ENCODE assay signal across 11 cellular contexts in the genomic region with DNA sequence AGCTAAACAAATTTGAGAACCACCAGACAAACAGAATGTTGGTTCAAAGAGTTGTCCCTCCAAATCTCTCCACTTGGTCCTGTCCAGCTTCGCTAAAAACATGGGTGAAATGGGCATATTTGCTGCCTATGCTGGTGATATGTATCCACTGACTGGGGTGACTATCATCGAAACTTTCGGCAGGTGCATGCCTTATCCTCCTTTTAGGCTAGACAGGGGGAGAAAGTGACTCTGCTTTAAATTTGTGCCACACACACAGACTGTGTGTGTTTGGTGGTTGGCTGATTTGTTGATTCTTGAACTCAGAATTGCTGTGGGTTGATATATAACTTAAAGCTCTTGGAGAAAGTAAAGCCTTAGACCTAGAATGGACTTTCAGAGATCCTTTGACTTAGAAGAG.
"Had no signal": no experiment of that assay in that cellular context is flagged by ENCODE, and none has a peak within 500 bp of the region (broad histone marks: within the 10 kb centered on the region; RNA-seq: fewer than 3 reads in every experiment).

No MANE protein-coding gene starts in this region.

- H2AFZ ChIP-seq: GM23248, GM23338 had no signal

- FAIRE-seq: H1, H54 had no signal

- H3K4me2 ChIP-seq: GM23338 had no signal

- ATAC-seq: GM23338, HCT116 had no signal

- H3K27ac ChIP-seq: GM23248 had no signal

- H3K4me1 ChIP-seq: HAP-1 had no signal

- H3K9ac ChIP-seq: GM23248 had no signal

- DNase-seq: GM23248, GOT3, H7, H9, HCEC 1CT, HFFc6 had no signal

- H3K9me3 ChIP-seq: HAP-1 had no signal

- H3K4me3 ChIP-seq: GM23248, GM23338, HAP-1 had no signal

- H3K36me3 ChIP-seq: HAP-1 had no signal
